Comparison of ENCODE assay signal across 20 cellular contexts in genomic region chr5:51376504-51376903, GRCh38.
DNase-seq lines count a peak whose midpoint lies in the region; ATAC-seq lines count a peak whose summit lies in the region.
"Had no signal": no experiment of that assay in that cellular context is flagged by ENCODE, and none has a peak within 500 bp of the region (broad histone marks: within the 10 kb centered on the region; RNA-seq: fewer than 3 reads in every experiment).

No MANE protein-coding gene starts in this region.

- H3K9ac ChIP-seq in iPS-20b (ENCODE audit: low read depth, low read length) = no peak overlapping the region
- H3K9ac ChIP-seq: GM23248, parathyroid adenoma had no signal

- H3K27me3 ChIP-seq in iPS-20b (ENCODE audit: insufficient read depth, low read length) = peaks cover 94% of the 10 kb centered on the region

- ATAC-seq in HG02870 (IDR thresholded peaks at IDR 0.05; ENCODE audit: unreplicated experiment) = no peak
- ATAC-seq in HG02610 (IDR thresholded peaks at IDR 0.05; ENCODE audit: unreplicated experiment) = no peak
- ATAC-seq: activated CD8-positive, alpha-beta T cell treated with anti-CD3 and anti-CD28 coated beads for 36 hours; naive thymus-derived CD8-positive, alpha-beta T cell; Right ventricle myocardium inferior; upper lobe of right lung had no signal

- H3K36me3 ChIP-seq in iPS-20b (ENCODE audit: insufficient read depth, low read depth, low read length) = no peaks in the 10 kb centered on the region
- H3K36me3 ChIP-seq: adrenal gland, left ventricle myocardium inferior, upper lobe of right lung had no signal

- H3K9me3 ChIP-seq in iPS-20b (ENCODE audit: insufficient read depth, low read depth, low read length) = no peaks in the 10 kb centered on the region
- H3K9me3 ChIP-seq: adrenal gland, left ventricle myocardium inferior, upper lobe of right lung had no signal

- H3K4me3 ChIP-seq in iPS-20b (ENCODE audit: low read length) = peak overlapping the region; percentile 62
- H3K4me3 ChIP-seq: adrenal gland, GM23248, left ventricle myocardium inferior, upper lobe of right lung had no signal

- peaks cover 29% of the 10 kb centered on the region; the same call in 1 of the 2 replicates for H3K4me1 ChIP-seq in iPS-20b (ENCODE audit: insufficient read depth, low read length)
- H3K4me1 ChIP-seq: parathyroid adenoma had no signal

- DNase-seq in COR-L47 (lab: John Stamatoyannopoulos, UW) = peak; percentile 83
- DNase-seq in NCI-H1417 (lab: John Stamatoyannopoulos, UW) = peak; percentile 46 to 86 (median 66)
- peak; percentile 95 for DNase-seq in NCI-H748 (lab: John Stamatoyannopoulos, UW; ENCODE audit: unreplicated experiment)
- DNase-seq in LoVo (ENCODE audit: low spot score) = no peak
- no peak for DNase-seq in cerebellar nuclear complex (lab: John Stamatoyannopoulos, UW)
- DNase-seq: activated CD8-positive, alpha-beta T cell treated with anti-CD3 and anti-CD28 coated beads for 36 hours; activated gamma-delta T cell; GM23248; left ventricle myocardium inferior; naive thymus-derived CD8-positive, alpha-beta T cell; NCI-H1930; NCI-H526 treated with DMSO at 0.1 percent for 48 hours; OCI-M1; upper lobe of right lung had no signal

- H3K27ac ChIP-seq in iPS-20b (ENCODE audit: low read length) = no peak overlapping the region
- H3K27ac ChIP-seq: adrenal gland, GM23248, left ventricle myocardium inferior, parathyroid adenoma, upper lobe of right lung had no signal

Comparison
In these comparisons a context has a peak if more than half of its experiments do, and no peak if none do; other contexts are left out.
1. DNase-seq: peak in COR-L47 (single experiment), NCI-H1417 (3 of 3) and NCI-H748 (single experiment); none in LoVo (single experiment) and cerebellar nuclear complex (0 of 2).